ENCODE assay signal across 23 cellular contexts in the genomic region with DNA sequence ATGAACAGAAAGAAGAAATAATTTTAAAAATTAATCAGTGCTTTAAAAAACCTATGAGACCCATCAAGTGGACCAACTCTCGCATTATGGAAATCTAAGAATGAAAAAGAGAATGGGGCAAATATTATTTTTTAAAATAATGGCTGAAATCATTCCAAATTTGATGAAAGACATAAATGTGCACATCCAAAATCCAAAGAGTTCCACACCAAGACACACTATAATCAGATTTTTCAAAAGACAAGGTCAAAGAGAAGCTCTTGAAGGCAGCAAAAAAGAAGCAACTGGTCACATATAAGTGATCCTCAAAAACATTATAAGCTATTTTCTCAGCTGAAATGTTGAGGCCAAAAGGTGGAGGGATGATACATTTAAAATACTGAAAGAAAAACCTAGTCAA.
"Had no signal": no experiment of that assay in that cellular context is flagged by ENCODE, and none has a peak within 500 bp of the region (broad histone marks: within the 10 kb centered on the region; RNA-seq: fewer than 3 reads in every experiment).

No MANE protein-coding gene starts in this region.

- DNase-seq: stimulated activated CD4-positive, alpha-beta T cell treated with anti-CD3 and anti-CD28 coated beads, Interleukin-2, amount 100 ng/mL, for 48 hours; stimulated activated CD4-positive, alpha-beta T cell treated with anti-CD3 and anti-CD28 coated beads, Interleukin-4, amount 100 ng/mL, for 24 hours; stimulated activated CD4-positive, alpha-beta T cell treated with anti-CD3 and anti-CD28 coated beads, Interleukin-4, amount 100 ng/mL, for 4 hours; stimulated activated CD8-positive, alpha-beta memory T cell treated with anti-CD3 and anti-CD28 coated beads, Interleukin-4, amount 100 ng/mL, for 48 hours; stimulated activated naive B cell treated with anti-CD40 and anti-IgM and Interleukin-4, amounts not matched to agents 10 μg/mL and 1 μg/mL and 100 μg/mL, for 72 hours; stimulated activated naive CD4-positive, alpha-beta T cell; stimulated activated naive CD4-positive, alpha-beta T cell treated with Interleukin-2 at 50 U/mL for 16 hours; stimulated activated naive CD8-positive, alpha-beta T cell treated with anti-CD3 and anti-CD28 coated beads, Interleukin-15, amount 100 ng/mL, for 72 hours; stimulated activated naive CD8-positive, alpha-beta T cell treated with anti-CD3 and anti-CD28 coated beads, Interleukin-15, Interleukin-2, amounts not matched to agents 100 U/mL and 50 U/mL, for 24 hours; stomach; substantia nigra; testis; thyroid gland; tibial artery; transverse colon; trophoblast cell; upper lobe of left lung; upper lobe of right lung; uterus had no signal

- H3K4me3 ChIP-seq: stomach, suprapubic skin, testis, thoracic aorta, thyroid gland, tibial artery, tibial nerve, transverse colon, upper lobe of left lung, upper lobe of right lung, uterus, vagina had no signal

- H3K36me3 ChIP-seq: stomach, thoracic aorta, thyroid gland, tibial artery, upper lobe of left lung, upper lobe of right lung, uterus, vagina had no signal

- H3K9me3 ChIP-seq: testis, thyroid gland, upper lobe of left lung, upper lobe of right lung, uterus had no signal

- H3K27ac ChIP-seq: stomach, suprapubic skin, testis, thoracic aorta, thyroid gland, tibial artery, tibial nerve, transverse colon, upper lobe of left lung, upper lobe of right lung, uterus, vagina had no signal

- H3K4me1 ChIP-seq: stomach, suprapubic skin, testis, thyroid gland, tibial artery, tibial nerve, transverse colon, upper lobe of left lung, upper lobe of right lung, uterus, vagina had no signal
